ENCODE assay signal across 15 cellular contexts in the genomic region with DNA sequence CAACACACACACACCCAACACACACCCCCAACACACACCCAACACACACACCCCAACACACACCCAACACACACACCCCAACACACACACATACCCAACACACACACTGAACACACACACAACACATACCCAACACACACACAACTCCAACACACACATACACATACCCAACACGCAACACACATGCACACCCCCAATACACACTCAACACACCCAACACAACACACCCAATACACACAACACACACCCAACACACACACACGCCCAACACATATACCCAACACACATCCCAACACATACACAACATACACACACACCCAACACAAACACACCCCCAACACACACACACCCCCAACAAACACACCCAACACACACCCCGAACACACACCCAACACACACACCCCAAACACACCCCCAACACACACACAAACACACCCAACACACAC. TPM values are rescaled to one million over a fixed set of nuclear protein-coding genes. Genes with fewer than 3 reads are reported as not detected.
"Had no signal": no experiment of that assay in that cellular context is flagged by ENCODE, and none has a peak within 500 bp of the region (broad histone marks: within the 10 kb centered on the region; RNA-seq: fewer than 3 reads in every experiment).

No MANE protein-coding gene starts in this region.

- H3K27ac Mint-ChIP-seq: naive thymus-derived CD8-positive, alpha-beta T cell had no signal

- H3K4me3 Mint-ChIP-seq: activated T-cell treated with anti-CD3 and anti-CD28 coated beads, Interleukin-2, amount 50 U/mL, for 4 hours had no signal

- H3K4me3 ChIP-seq: coronary artery, gastroesophageal sphincter, mucosa of descending colon, suprapubic skin, upper lobe of left lung had no signal

- H3K27me3 ChIP-seq: upper lobe of left lung had no signal

- H3K27ac ChIP-seq: coronary artery, gastroesophageal sphincter, suprapubic skin, upper lobe of left lung had no signal

- DNase-seq: activated CD4-positive, alpha-beta T cell treated with anti-CD3 and anti-CD28 coated beads, Interleukin-2, amount 50 U/mL, for 1 hour; activated gamma-delta T cell treated with Interleukin-2 at 50 U/mL for 16 hours; activated T-cell treated with anti-CD3 and anti-CD28 coated beads, Interleukin-2, amount 50 U/mL, for 4 hours; central memory CD4-positive, alpha-beta T cell; effector CD8-positive, alpha-beta T cell; islet precursor cell; mucosa of descending colon; naive thymus-derived CD8-positive, alpha-beta T cell; occipital lobe; stimulated activated CD4-positive, alpha-beta T cell treated with anti-CD3 and anti-CD28 coated beads, Interleukin-12 subunit alpha, Interleukin-12 subunit beta, amount 100 ng/mL, for 4 hours; stimulated activated naive CD8-positive, alpha-beta T cell treated with anti-CD3 and anti-CD28 coated beads, Interleukin-15, Interleukin-2, amounts not matched to agents 100 U/mL and 50 U/mL, for 24 hours; upper lobe of left lung had no signal

- H3K4me1 ChIP-seq: gastroesophageal sphincter, suprapubic skin had no signal

- ATAC-seq: activated T-cell treated with anti-CD3 and anti-CD28 coated beads, Interleukin-2, amount 50 U/mL, for 4 hours; gastroesophageal sphincter; mucosa of descending colon; stimulated activated naive CD8-positive, alpha-beta T cell treated with anti-CD3 and anti-CD28 coated beads, Interleukin-15, Interleukin-2, amounts not matched to agents 100 U/mL and 50 U/mL, for 24 hours had no signal

- H3K36me3 ChIP-seq: gastroesophageal sphincter, suprapubic skin, upper lobe of left lung had no signal

- H3K9me3 ChIP-seq: gastroesophageal sphincter, mucosa of descending colon, suprapubic skin, upper lobe of left lung had no signal

- H3K36me3 Mint-ChIP-seq: naive thymus-derived CD8-positive, alpha-beta T cell had no signal

- H3K9me3 Mint-ChIP-seq: activated T-cell treated with anti-CD3 and anti-CD28 coated beads, Interleukin-2, amount 50 U/mL, for 4 hours had no signal

RNA-seq across cellular contexts. Expression of a gene that starts 42.0 kb away (rescaled TPM):
- total RNA-seq: naive thymus-derived CD8-positive, alpha-beta T cell had no signal
